ENCODE assay signal across 8 cellular contexts in the genomic region with DNA sequence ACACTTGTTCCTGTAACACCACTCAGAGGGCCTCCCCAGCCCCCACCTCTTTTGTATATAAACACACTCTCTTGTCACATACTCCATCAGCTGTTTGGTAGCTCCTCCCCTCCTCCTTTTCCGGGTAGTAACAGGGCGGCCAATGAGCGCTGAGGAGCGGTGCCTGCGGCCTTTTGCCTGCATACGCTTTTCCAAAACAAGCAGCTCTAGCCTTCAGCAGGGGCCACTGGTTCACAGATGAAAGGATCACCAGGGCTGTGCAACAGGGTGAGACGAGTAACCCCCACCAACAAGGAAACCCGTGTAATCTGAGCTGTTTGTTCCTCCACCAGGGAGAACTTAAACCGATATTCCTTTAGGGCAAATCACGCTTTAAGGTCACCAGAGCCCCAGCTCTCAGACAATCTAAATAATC. TPM values are rescaled to one million over a fixed set of nuclear protein-coding genes. Genes with fewer than 3 reads are reported as not detected.
DNase-seq lines count a peak whose midpoint lies in the region; ATAC-seq and TF ChIP-seq lines count a peak whose summit lies in the region.

No MANE protein-coding gene starts in this region.

- no peaks in the 10 kb centered on the region for H3K9me3 ChIP-seq in osteoblast (ENCODE audit: low read depth, low read length)
- H3K9me3 ChIP-seq in thoracic aorta = no peaks in the 10 kb centered on the region

- H3K4me2 ChIP-seq in osteoblast (ENCODE audit: insufficient read depth, low read length) = peak overlapping the region; percentile 92

- peaks cover 82% of the 10 kb centered on the region for H3K79me2 ChIP-seq in osteoblast (ENCODE audit: insufficient read depth, low read length)

- in situ Hi-C loops in SK-MEL-5 (cut with HindIII; ENCODE audit: low pct_unique_long_range_greater_than_20kb, low sequenced_read_pairs) = no loop called here

- intact Hi-C loops in head of caudate nucleus (cut with DNase I) = no loop called here

- H3K4me3 ChIP-seq in osteoblast (ENCODE audit: insufficient read depth, low read length) = peak overlapping the region; percentile 90
- H3K4me3 ChIP-seq in thoracic aorta = peak overlapping the region; percentile 89

- H3K27me3 ChIP-seq in osteoblast (ENCODE audit: insufficient read depth, low read length) = no peaks in the 10 kb centered on the region
- no peaks in the 10 kb centered on the region for H3K27me3 ChIP-seq in thoracic aorta (replicated peaks; ENCODE audit: insufficient read depth)

- H2AFZ ChIP-seq in osteoblast (ENCODE audit: low read length) = peak overlapping the region; percentile 38

- H3K27ac ChIP-seq in osteoblast (ENCODE audit: low read depth, low read length) (peak overlapping the region; percentile 87), thoracic aorta (peak overlapping the region; percentile 94 to 98)

- DNase-seq in DMS53 treated with DMSO at 0.1 percent for 48 hours (lab: John Stamatoyannopoulos, UW; ENCODE audit: unreplicated experiment) (peak; percentile 97), Kasumi-1 (lab: John Stamatoyannopoulos, UW) (peak; percentile 91 to 96), SK-MEL-5 (ENCODE audit: low read depth, low spot score) (peak; percentile 98), head of caudate nucleus (peak; percentile 75 to 93 (median 87)), osteoblast (ENCODE audit: insufficient read length, low spot score, missing footprints) (peak; percentile 96), thoracic aorta (ENCODE audit: low spot score) (peak; percentile 67)
- DNase-seq in activated naive CD4-positive, alpha-beta T cell treated with anti-CD3 and anti-CD28 coated beads, Interleukin-2, amount 50 U/mL, for 16 hours = peak; percentile 71

- TF ChIP-seq CTCF in osteoblast (IDR thresholded peaks at IDR 0.05; ENCODE audit: extremely low read depth, low read depth, low read length) (no peak), thoracic aorta (IDR thresholded peaks at IDR 0.05) (no peak)

- ATAC-seq in GM21723 (IDR thresholded peaks at IDR 0.05; ENCODE audit: unreplicated experiment) (peak; percentile 62), thoracic aorta (ENCODE audit: insufficient number of reproducible peaks, low FRiP score, low read depth) (peak; percentile 51)

- H3K4me1 ChIP-seq in osteoblast (ENCODE audit: insufficient read depth, low read length) (peaks cover 39% of the 10 kb centered on the region), thoracic aorta (ENCODE audit: control insufficient read depth in 1 of 2, low read depth in 2 of 2) (peaks cover 28 to 48% of the 10 kb centered on the region in 2 donors)

- no peaks in the 10 kb centered on the region for H3K36me3 ChIP-seq in osteoblast (ENCODE audit: insufficient read depth, low read length)
- no peaks in the 10 kb centered on the region for H3K36me3 ChIP-seq in thoracic aorta

- peaks cover 52% of the 10 kb centered on the region for H4K20me1 ChIP-seq in osteoblast (ENCODE audit: insufficient read depth, low read length)

RNA-seq across cellular contexts. Expression of a gene that starts 3.9 kb away (rescaled TPM):
- 37.4 and 40.5 TPM in 2 replicates for total RNA-seq in SK-MEL-5 (2014; rRNA removed; shearing (Covaris generic))
- polyA plus RNA-seq in SK-MEL-5 (2015; cell fraction: cytosol; rRNA removed) = 71.1 and 85.0 TPM in 2 replicates
- polyA plus RNA-seq in SK-MEL-5 (2015; cell fraction: nucleus; rRNA removed) = 43.6 and 48.0 TPM in 2 replicates
- total RNA-seq in osteoblast (60.1 and 61.2 TPM in 2 replicates), thoracic aorta (100 to 1,000 TPM; 136 to 158 TPM)

Comparison
In these comparisons a context has a peak if more than half of its experiments do, and no peak if none do; other contexts are left out.
1. Peak in every context shown above with its lines: DNase-seq, ATAC-seq, H3K4me3 ChIP-seq and H3K27ac ChIP-seq.